17 cellular contexts compared by ENCODE assay signal in the genomic region with DNA sequence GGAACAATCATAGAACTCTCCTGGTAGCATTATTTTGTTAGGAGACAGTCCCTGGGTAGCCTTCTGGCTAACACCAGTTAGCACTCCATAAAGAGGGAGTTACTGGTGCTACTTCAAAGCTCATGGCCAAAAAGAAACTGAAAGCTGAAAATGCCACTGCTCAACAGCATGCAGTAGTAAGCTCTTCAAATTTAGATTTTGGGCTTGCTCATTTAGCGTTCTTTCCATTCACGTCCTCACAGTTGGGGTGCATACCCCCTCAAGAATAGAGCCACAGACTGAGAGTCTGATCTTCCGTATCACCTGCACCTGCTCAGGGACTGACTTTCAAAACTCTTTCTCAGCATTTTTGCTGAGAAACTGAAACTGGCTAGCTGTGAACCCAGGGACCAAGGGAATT. TPM values are rescaled to one million over a fixed set of nuclear protein-coding genes. Genes with fewer than 3 reads are reported as not detected.
DNase-seq lines count a peak whose midpoint lies in the region; ATAC-seq, FAIRE-seq and TF ChIP-seq lines count a peak whose summit lies in the region.
"Had no signal": no experiment of that assay in that cellular context is flagged by ENCODE, and none has a peak within 500 bp of the region (broad histone marks: within the 10 kb centered on the region; RNA-seq: fewer than 3 reads in every experiment).

No MANE protein-coding gene starts in this region.

- 0 out of 2 replicates have a peak overlapping the region, but pooled peaks have one; percentile 25 for H3K4me2 ChIP-seq in GM23338
- H3K4me2 ChIP-seq in H9 (ENCODE audit: insufficient read depth, insufficient read length, low read length) = no peak overlapping the region
- H3K4me2 ChIP-seq: A549, hepatocyte had no signal

- DNase-seq in activated CD8-positive, alpha-beta memory T cell treated with anti-CD3 and anti-CD28 coated beads, Interleukin-2, amount 10 ng/mL, durations not matched to agents 7 days and 5 days = no peak
- no peak for DNase-seq in activated CD8-positive, alpha-beta memory T cell treated with anti-CD3 and anti-CD28 coated beads, Interleukin-2, amount 50 U/mL, for 4 hours
- DNase-seq in GM23338 (ENCODE audit: low spot score) (peak; percentile 23), H54 (ENCODE audit: insufficient read length, low spot score) (no peak), prostate gland (ENCODE audit: low spot score) (no peak), H9 (no peak)
- DNase-seq: activated effector memory CD4-positive, alpha-beta T cell treated with anti-CD3 and anti-CD28 coated beads, Interleukin-2, amount 50 U/mL, for 16 hours; DMS153; NCI-H1105; small intestine had no signal

- no peak overlapping the region for H2BK20ac ChIP-seq in H9 (ENCODE audit: low read depth, low read length, poor library complexity, severe bottlenecking)

- peaks cover 3% of the 10 kb centered on the region for H3K4me1 Mint-ChIP-seq in activated CD8-positive, alpha-beta memory T cell treated with anti-CD3 and anti-CD28 coated beads, Interleukin-2, amount 10 ng/mL, durations not matched to agents 7 days and 5 days
- H3K4me1 Mint-ChIP-seq in GM23338 (peaks cover 7% of the 10 kb centered on the region), H9 (peaks cover 7 to 10% of the 10 kb centered on the region in 2 experiments)

- FAIRE-seq in H54 (lab: Jason Lieb, UNC) = no peak
- FAIRE-seq: A549, small intestine, TTC549 had no signal

- H3K27me3 ChIP-seq in GM23338 (ENCODE audit: insufficient read depth) (no peaks in the 10 kb centered on the region), subcutaneous abdominal adipose tissue (ENCODE audit: control insufficient read depth in 5 of 5, insufficient read depth in 4 of 5, low read length in 5 of 5) (no peaks in the 10 kb centered on the region), prostate gland (replicated peaks; ENCODE audit: insufficient read depth) (no peaks in the 10 kb centered on the region), H9 (ENCODE audit: insufficient read depth, low read length) (no peaks in the 10 kb centered on the region)
- H3K27me3 ChIP-seq: hepatocyte had no signal

- H3K9me3 Mint-ChIP-seq in activated CD8-positive, alpha-beta memory T cell treated with anti-CD3 and anti-CD28 coated beads, Interleukin-2, amount 10 ng/mL, durations not matched to agents 7 days and 5 days (ENCODE audit: low read depth) = no peaks in the 10 kb centered on the region
- H3K9me3 Mint-ChIP-seq in GM23338 = no peaks in the 10 kb centered on the region
- no peaks in the 10 kb centered on the region for H3K9me3 Mint-ChIP-seq in H9
- H3K9me3 Mint-ChIP-seq: dendritic cell treated with granulocyte-macrophage colony-stimulating factor and Interleukin-4, amounts not matched to agents 40 ng/mL and 50 ng/mL, for 4 days had no signal

- CTCF ChIA-PET in activated CD8-positive, alpha-beta memory T cell treated with anti-CD3 and anti-CD28 coated beads, Interleukin-2, amount 10 ng/mL, durations not matched to agents 7 days and 5 days (lab: Charles Lee) = interaction anchor here (0.6 to 9.0 kb wide), 2 partner anchors 11 to 85 kb away, joined by 3 to 72 read pairs; no protein-coding TSS in a partner anchor

- H3K9me3 ChIP-seq in subcutaneous abdominal adipose tissue (ENCODE audit: control insufficient read depth in 5 of 5, low read length in 5 of 5) (no peaks in the 10 kb centered on the region), prostate gland (no peaks in the 10 kb centered on the region), H9 (ENCODE audit: control insufficient read depth, low read depth, low read length) (no peaks in the 10 kb centered on the region)
- H3K9me3 ChIP-seq: A549 had no signal

- no peak overlapping the region for H3K18ac ChIP-seq in H9 (ENCODE audit: insufficient read length, low read depth, low read length)

- no peak overlapping the region for H3K56ac ChIP-seq in H9 (ENCODE audit: insufficient read length, low read depth, low read length)

- H3F3A ChIP-seq in GM23338 (replicated peaks; ENCODE audit: low read depth) = no peaks in the 10 kb centered on the region

- H3K27ac ChIP-seq in GM23338 (ENCODE audit: low read depth) (no peak overlapping the region), subcutaneous abdominal adipose tissue (ENCODE audit: low read depth, low read length) (peak overlapping the region; percentile 67), prostate gland (no peak overlapping the region), H9 (ENCODE audit: insufficient read length, low read depth, low read length) (no peak overlapping the region)
- H3K27ac ChIP-seq: A549, hepatocyte had no signal

- no peak overlapping the region for H4K8ac ChIP-seq in H9 (replicated peaks; ENCODE audit: insufficient read length, low read depth, low read length)

- H2BK5ac ChIP-seq in H9 (ENCODE audit: insufficient read length, low read length) = no peak overlapping the region

- no peaks in the 10 kb centered on the region for H4K20me1 ChIP-seq in GM23338 (replicated peaks; ENCODE audit: insufficient read depth)
- no peaks in the 10 kb centered on the region for H4K20me1 ChIP-seq in H9 (ENCODE audit: control insufficient read depth, insufficient read depth, insufficient read length)

- no peak for TF ChIP-seq CTCF in GM23338 (conservative IDR thresholded peaks at IDR 0.05; ENCODE audit: low read depth in 2 of 2)
- no peak for TF ChIP-seq CTCF in prostate gland (IDR thresholded peaks at IDR 0.05)
- no peak for TF ChIP-seq CTCF in H9 (conservative IDR thresholded peaks at IDR 0.05)

- peak overlapping the region in 3 of 5 donors; percentile 23 to 51 (median 25) for H3K9ac ChIP-seq in subcutaneous abdominal adipose tissue (ENCODE audit: low read length in 5 of 5)
- no peak overlapping the region for H3K9ac ChIP-seq in H9 (ENCODE audit: extremely low read depth, insufficient read length, low read length)

- H3K4me3 Mint-ChIP-seq in activated CD8-positive, alpha-beta memory T cell treated with anti-CD3 and anti-CD28 coated beads, Interleukin-2, amount 10 ng/mL, durations not matched to agents 7 days and 5 days = peak overlapping the region; percentile 32
- H3K4me3 Mint-ChIP-seq in GM23338 (no peak overlapping the region), H9 (no peak overlapping the region)
- H3K4me3 Mint-ChIP-seq: dendritic cell treated with granulocyte-macrophage colony-stimulating factor and Interleukin-4, amounts not matched to agents 40 ng/mL and 50 ng/mL, for 4 days had no signal

- H3K79me2 ChIP-seq in GM23338 (replicated peaks; ENCODE audit: insufficient read depth) = no peaks in the 10 kb centered on the region
- H3K79me2 ChIP-seq in H9 (ENCODE audit: insufficient read depth, low read length) = no peaks in the 10 kb centered on the region
- H3K79me2 ChIP-seq: hepatocyte had no signal

- no peak overlapping the region for H2BK15ac ChIP-seq in H9 (ENCODE audit: low read depth, low read length)

- no peak overlapping the region for H4K5ac ChIP-seq in H9 (ENCODE audit: insufficient read length, low read depth, low read length)

- H2AFZ ChIP-seq in GM23338 (no peak overlapping the region), H9 (ENCODE audit: low read length) (no peak overlapping the region)
- H2AFZ ChIP-seq: hepatocyte had no signal

- no peak overlapping the region for H3K27ac Mint-ChIP-seq in activated CD8-positive, alpha-beta memory T cell treated with anti-CD3 and anti-CD28 coated beads, Interleukin-2, amount 10 ng/mL, durations not matched to agents 7 days and 5 days
- H3K27ac Mint-ChIP-seq in GM23338 (no peak overlapping the region), H9 (no peak overlapping the region)
- H3K27ac Mint-ChIP-seq: dendritic cell treated with granulocyte-macrophage colony-stimulating factor and Interleukin-4, amounts not matched to agents 40 ng/mL and 50 ng/mL, for 4 days had no signal

- H2BK120ac ChIP-seq in H9 (ENCODE audit: low read depth, low read length, poor library complexity, severe bottlenecking) = no peak overlapping the region

- H2BK12ac ChIP-seq in H9 (ENCODE audit: insufficient read length, low read depth, low read length) = no peak overlapping the region

- ATAC-seq in activated CD8-positive, alpha-beta memory T cell treated with anti-CD3 and anti-CD28 coated beads, Interleukin-2, amount 10 ng/mL, durations not matched to agents 7 days and 5 days = peak; percentile 42
- ATAC-seq in GM23338 = peak; percentile 49
- ATAC-seq in HG03432 (IDR thresholded peaks at IDR 0.05; ENCODE audit: unreplicated experiment) = peak; percentile 84
- ATAC-seq: A549, HCT116 had no signal

- no peaks in the 10 kb centered on the region for H3K23me2 ChIP-seq in H9 (ENCODE audit: insufficient read length, low read depth, low read length, poor library complexity, severe bottlenecking)

- H3K4ac ChIP-seq in H9 (ENCODE audit: low read depth, low read length) = no peak overlapping the region

- TF ChIP-seq POLR2A in H54 (IDR thresholded peaks at IDR 0.05; ENCODE audit: low read depth, low read length) (no peak), prostate gland (IDR thresholded peaks at IDR 0.05) (no peak)

- peaks cover 11% of the 10 kb centered on the region for H3K27me3 Mint-ChIP-seq in activated CD8-positive, alpha-beta memory T cell treated with anti-CD3 and anti-CD28 coated beads, Interleukin-2, amount 10 ng/mL, durations not matched to agents 7 days and 5 days
- H3K27me3 Mint-ChIP-seq in GM23338 (ENCODE audit: insufficient read depth, low read depth, poor library complexity) (peaks cover 3% of the 10 kb centered on the region), H9 (ENCODE audit: low read depth) (0 out of 2 replicates have a peak, but pooled peaks cover 1% of the 10 kb centered on the region)

- no peak overlapping the region for H2AK5ac ChIP-seq in H9 (ENCODE audit: insufficient read length, low read length)

- no peaks in the 10 kb centered on the region for H3K79me1 ChIP-seq in H9 (ENCODE audit: insufficient read depth, low read depth, low read length, poor library complexity, severe bottlenecking)

- no peaks in the 10 kb centered on the region for H3K9me2 ChIP-seq in GM23338 (ENCODE audit: insufficient read depth)

- no peak overlapping the region for H3T11ph ChIP-seq in H9 (ENCODE audit: low read length)

- no peak overlapping the region for H4K91ac ChIP-seq in H9 (ENCODE audit: insufficient read length, low read depth, low read length)

- H3K4me1 ChIP-seq in GM23338 (ENCODE audit: insufficient read depth) (no peaks in the 10 kb centered on the region), subcutaneous abdominal adipose tissue (ENCODE audit: control insufficient read depth in 5 of 5, insufficient read depth in 5 of 5, low read length in 5 of 5) (peaks cover 0 to 24% (median 10%) of the 10 kb centered on the region in 5 donors), prostate gland (replicated peaks) (no peaks in the 10 kb centered on the region), H9 (ENCODE audit: insufficient read depth, low read length) (no peaks in the 10 kb centered on the region)
- H3K4me1 ChIP-seq: A549 had no signal

- no peaks in the 10 kb centered on the region for H3K36me3 ChIP-seq in GM23338 (ENCODE audit: insufficient read depth)
- no peaks in the 10 kb centered on the region for H3K36me3 ChIP-seq in subcutaneous abdominal adipose tissue (ENCODE audit: control insufficient read depth in 5 of 5, insufficient read depth in 5 of 5, low read length in 5 of 5)
- no peaks in the 10 kb centered on the region for H3K36me3 ChIP-seq in prostate gland

- WGBS in prostate gland = 85% methylated on average over 3 of the region's 3 CpGs
- no CpG with 5 or more reads among the region's 3 CpGs for WGBS in H9 (ENCODE audit: extremely low coverage, insufficient read length, low lambda C conversion rate)

- intact Hi-C loops in prostate gland (cut with DNase I) = loop anchor here (10.0 kb wide), 1 partner anchor 261 kb away; no protein-coding TSS in a partner anchor

- H3K36me3 Mint-ChIP-seq in activated CD8-positive, alpha-beta memory T cell treated with anti-CD3 and anti-CD28 coated beads, Interleukin-2, amount 10 ng/mL, durations not matched to agents 7 days and 5 days = no peaks in the 10 kb centered on the region
- H3K36me3 Mint-ChIP-seq in GM23338 (ENCODE audit: low read depth) (no peaks in the 10 kb centered on the region), H9 (ENCODE audit: insufficient read depth in 1 of 3, low read depth in 3 of 3) (no peaks in the 10 kb centered on the region)

- no peak overlapping the region for H3K4me3 ChIP-seq in GM23338
- peak overlapping the region in 2 of 5 donors; percentile 17 to 35 for H3K4me3 ChIP-seq in subcutaneous abdominal adipose tissue (ENCODE audit: low read depth in 1 of 5, low read length in 5 of 5)
- no peak overlapping the region for H3K4me3 ChIP-seq in prostate gland
- H3K4me3 ChIP-seq: A549, hepatocyte had no signal

- H3K23ac ChIP-seq in H9 (ENCODE audit: insufficient read length, low read depth, low read length) = no peak overlapping the region

- no peak overlapping the region for H3K14ac ChIP-seq in H9 (ENCODE audit: insufficient read depth, low read length)

RNA-seq across cellular contexts. Expression of a gene that starts 24.7 kb away (rescaled TPM):
- total RNA-seq in activated CD8-positive, alpha-beta memory T cell treated with anti-CD3 and anti-CD28 coated beads, Interleukin-2, amount 10 ng/mL, durations not matched to agents 7 days and 5 days = 1 to 10 TPM in 1 of 2 experiments, under 1 TPM in 1; 0.12 to 2.9 TPM
- total RNA-seq in GM23338 (2014; rRNA removed; shearing (Covaris generic)) = 0.03 TPM in 1 of 2 replicates, not detected in the other
- not detected in 2 replicates for polyA plus RNA-seq in GM23338 (2016; fragmentation: Nextera tagmentation; extraction: Ambion mirVana)
- total RNA-seq in prostate gland (10 to 100 TPM in 1 of 2 donors, 1 to 10 TPM in 1; 2.3 to 11.1 TPM), H9 (2021) (0.02 TPM in 1 of 2 replicates, not detected in the other)
